24 cellular contexts compared by ENCODE assay signal in the genomic region with DNA sequence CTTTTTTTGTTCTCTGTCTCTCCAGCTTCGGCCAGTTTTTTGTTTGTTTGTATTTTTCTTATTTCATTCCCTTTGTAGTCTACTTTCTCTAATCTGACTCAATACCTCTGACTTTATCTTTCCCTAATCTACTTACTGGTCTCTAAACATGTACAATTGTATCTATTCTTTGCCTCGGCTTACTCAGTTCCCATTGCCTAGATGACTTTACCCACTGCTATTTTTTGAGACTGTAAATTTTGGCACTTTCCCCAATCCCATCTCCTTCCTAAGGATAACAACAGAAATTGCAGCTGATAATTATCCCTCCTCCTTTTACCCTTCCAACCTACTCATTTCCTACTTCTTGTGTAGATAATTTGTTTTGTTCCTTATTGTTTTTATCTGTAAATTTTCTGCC.
"Had no signal": no experiment of that assay in that cellular context is flagged by ENCODE, and none has a peak within 500 bp of the region (broad histone marks: within the 10 kb centered on the region; RNA-seq: fewer than 3 reads in every experiment).

No MANE protein-coding gene starts in this region.

- H3K36me3 ChIP-seq: esophagus squamous epithelium, gastrocnemius medialis, heart right ventricle, left lung, lower lobe of right lung had no signal

- H3K27me3 Mint-ChIP-seq: naive B cell had no signal

- H3K4me1 Mint-ChIP-seq: mesothelial cell of epicardium, naive B cell had no signal

- H3K27ac Mint-ChIP-seq: mesothelial cell of epicardium, naive B cell had no signal

- ATAC-seq: esophagus mucosa, gastrocnemius medialis, heart right ventricle, left cardiac atrium, left lung, left ventricle myocardium superior, lower lobe of right lung, mucosa of descending colon had no signal

- H3K27me3 ChIP-seq: dorsolateral prefrontal cortex, esophagus squamous epithelium, gastrocnemius medialis, heart right ventricle, left lung had no signal

- H3K36me3 Mint-ChIP-seq: mesothelial cell of epicardium, naive B cell had no signal

- H3K4me3 Mint-ChIP-seq: mesothelial cell of epicardium, naive B cell had no signal

- H3K4me3 ChIP-seq: coronary artery, dorsolateral prefrontal cortex, esophagus squamous epithelium, gastrocnemius medialis, heart right ventricle, left lung, lower lobe of right lung, mucosa of descending colon had no signal

- H3K9me3 ChIP-seq: esophagus squamous epithelium, left lung, lower lobe of right lung, mucosa of descending colon had no signal

- H3K9me3 Mint-ChIP-seq: mesothelial cell of epicardium had no signal

- DNase-seq: dermis blood vessel endothelial cell; dorsolateral prefrontal cortex; effector CD4-positive, alpha-beta T cell; effector memory CD4-positive, alpha-beta T cell; erythroblast; esophagus squamous epithelium; foreskin fibroblast; foreskin melanocyte; gastrocnemius medialis; glutamatergic neuron; head of caudate nucleus; heart right ventricle; hippocampal formation; left cardiac atrium; left lung; left ventricle myocardium superior; lower lobe of right lung; mesenchymal stem cell; mucosa of descending colon; naive B cell had no signal

- H3K27ac ChIP-seq: coronary artery, dorsolateral prefrontal cortex, epithelial cell of prostate, esophagus squamous epithelium, gastrocnemius medialis, heart right ventricle, left lung, lower lobe of right lung had no signal

- H3K4me1 ChIP-seq: esophagus squamous epithelium, gastrocnemius medialis, heart right ventricle, left lung, lower lobe of right lung had no signal
